8 cellular contexts compared by ENCODE assay signal in genomic region chr2:290090-290722, GRCh38. TPM values are rescaled to one million over a fixed set of nuclear protein-coding genes. Genes with fewer than 3 reads are reported as not detected.
DNase-seq lines count a peak whose midpoint lies in the region; ATAC-seq, FAIRE-seq and TF ChIP-seq lines count a peak whose summit lies in the region.

No MANE protein-coding gene starts in this region.

- POLR2A ChIA-PET in CD4-positive, alpha-beta memory T cell (lab: Charles Lee; ENCODE audit: partially characterized antibody) = interaction anchor here (1.0 to 1.7 kb wide), 2 partner anchors 12 to 115 kb away, joined by 4 read pairs; no protein-coding TSS in a partner anchor

- CTCF ChIA-PET in CD4-positive, alpha-beta memory T cell (lab: Charles Lee; ENCODE audit: partially characterized antibody) = interaction anchor here (0.6 to 2.8 kb wide), 14 partner anchors 9 to 372 kb away, joined by 3 to 9 read pairs (median 4); no protein-coding TSS in a partner anchor

- H3K36me3 ChIP-seq in CD4-positive, alpha-beta memory T cell (ENCODE audit: insufficient read depth, low read length) = no peaks in the 10 kb centered on the region
- no peaks in the 10 kb centered on the region for H3K36me3 ChIP-seq in kidney (ENCODE audit: control insufficient read depth in 1 of 2, insufficient read depth in 2 of 2, low read length in 2 of 2)

- no peak overlapping the region for H3K27ac ChIP-seq in CD4-positive, alpha-beta memory T cell (ENCODE audit: low read depth, low read length)
- H3K27ac ChIP-seq in VCaP = peak overlapping the region; percentile 23; the same call in 1 of the 2 replicates
- no peak overlapping the region for H3K27ac ChIP-seq in coronary artery
- peak overlapping the region in 1 of 2 donors; percentile 23 for H3K27ac ChIP-seq in kidney (ENCODE audit: low read depth in 2 of 2, low read length in 2 of 2)

- H3K9me3 Mint-ChIP-seq in CD4-positive, alpha-beta memory T cell = no peaks in the 10 kb centered on the region

- H3K4me3 ChIP-seq in CD4-positive, alpha-beta memory T cell (ENCODE audit: low read length in 2 of 2) = peak overlapping the region in 1 of 2 donors; percentile 33
- H3K4me3 ChIP-seq in coronary artery (peak overlapping the region; percentile 74), kidney (ENCODE audit: low read length in 2 of 2) (peak overlapping the region; percentile 51 to 73)

- H3K9me3 ChIP-seq in CD4-positive, alpha-beta memory T cell (ENCODE audit: control insufficient read depth in 1 of 2, low read length in 2 of 2) = no peaks in the 10 kb centered on the region
- no peaks in the 10 kb centered on the region for H3K9me3 ChIP-seq in kidney (ENCODE audit: control insufficient read depth in 1 of 2, low read length in 2 of 2)

- H3K36me3 Mint-ChIP-seq in CD4-positive, alpha-beta memory T cell = no peaks in the 10 kb centered on the region

- peaks cover 18% of the 10 kb centered on the region for H3K4me1 ChIP-seq in CD4-positive, alpha-beta memory T cell (ENCODE audit: insufficient read depth, low read length)
- H3K4me1 ChIP-seq in kidney (ENCODE audit: control insufficient read depth in 1 of 2, insufficient read depth in 1 of 2, low read depth in 1 of 2, low read length in 2 of 2) = peaks cover 0 to 7% of the 10 kb centered on the region in 2 donors

- H3K27me3 ChIP-seq in CD4-positive, alpha-beta memory T cell (ENCODE audit: insufficient read depth, low read length) = peaks cover 13% of the 10 kb centered on the region

- H3K27ac Mint-ChIP-seq in CD4-positive, alpha-beta memory T cell = no peak overlapping the region

- peak in 4 of 5 donors; percentile 25 to 36 (median 31) for DNase-seq in CD4-positive, alpha-beta memory T cell
- peak; percentile 70 for DNase-seq in HuH-7.5 (ENCODE audit: low spot score)
- peak; percentile 75 for DNase-seq in coronary artery (ENCODE audit: low spot score)
- DNase-seq in kidney = peak; percentile 87
- DNase-seq in smooth muscle cell of the brain vasculature (ENCODE audit: low read depth, low spot score) = peak; percentile 36
- DNase-seq in NCI-H1048 (lab: John Stamatoyannopoulos, UW) = no peak

- H3K4me1 Mint-ChIP-seq in CD4-positive, alpha-beta memory T cell = peaks cover 4 to 18% (median 9%) of the 10 kb centered on the region in 4 donors

- H3K4me3 Mint-ChIP-seq in CD4-positive, alpha-beta memory T cell = peak overlapping the region; percentile 42 to 87 (median 78)

- FAIRE-seq in kidney (lab: Jason Lieb, UNC) = peak; percentile 90

- no peak for ATAC-seq in HG02571 (IDR thresholded peaks at IDR 0.05; ENCODE audit: unreplicated experiment)

- TF ChIP-seq CTCF in VCaP (conservative IDR thresholded peaks at IDR 0.05) (peak; percentile 87), coronary artery (IDR thresholded peaks at IDR 0.05) (peak; percentile 35), kidney (IDR thresholded peaks at IDR 0.05; ENCODE audit: borderline replicate concordance, extremely low read depth, insufficient read depth) (peak; percentile 77)

- peaks cover 25 to 31% of the 10 kb centered on the region in 2 donors for H3K27me3 Mint-ChIP-seq in CD4-positive, alpha-beta memory T cell

- intact Hi-C loops in CD4-positive, alpha-beta memory T cell (cut with micrococcal nuclease) = loop anchor here (1.0 kb wide), 2 partner anchors 44 to 118 kb away; no protein-coding TSS in a partner anchor
- intact Hi-C loops in kidney (cut with DNase I) = no loop called here

- peak overlapping the region in 1 of 2 donors; percentile 55 for H3K9ac ChIP-seq in kidney (ENCODE audit: low read length in 2 of 2)

RNA-seq across cellular contexts. Expression of gene ALKAL2, which starts 2.3 kb away (rescaled TPM):
- not detected for total RNA-seq in CD4-positive, alpha-beta memory T cell
- not detected for polyA plus RNA-seq in CD4-positive, alpha-beta memory T cell
- total RNA-seq in kidney = 18.2 TPM
- 8.0 TPM for polyA plus RNA-seq in kidney (ENCODE audit: insufficient read depth, low read depth, low replicate concordance)

RNA-seq across cellular contexts. Expression of gene ACP1, which starts 25.5 kb away (rescaled TPM):
- total RNA-seq in CD4-positive, alpha-beta memory T cell = 10 to 100 TPM; 90.1 to 91.6 TPM
- polyA plus RNA-seq in CD4-positive, alpha-beta memory T cell = 100 to 1,000 TPM; 147 to 215 TPM
- 75.1 TPM for total RNA-seq in kidney
- polyA plus RNA-seq in kidney (ENCODE audit: insufficient read depth, low read depth, low replicate concordance) = 122 TPM

RNA-seq across cellular contexts. Expression of gene SH3YL1, which starts 26.4 kb away (rescaled TPM):
- total RNA-seq in CD4-positive, alpha-beta memory T cell = 10 to 100 TPM; 69.5 to 71.4 TPM
- polyA plus RNA-seq in CD4-positive, alpha-beta memory T cell = 10 to 100 TPM; 38.0 to 41.3 TPM
- total RNA-seq in kidney = 57.3 TPM
- polyA plus RNA-seq in kidney (ENCODE audit: insufficient read depth, low read depth, low replicate concordance) = 111 TPM

Comparison
In these comparisons a context has a peak if more than half of its experiments do, and no peak if none do; other contexts are left out.
1. CTCF ChIP-seq: peak in every context shown above with its lines; median percentile 87 in VCaP; 77 in kidney; 35 in coronary artery.
2. RNA of gene ALKAL2, which starts 2.3 kb away (total RNA-seq): 18.2 TPM in kidney (single experiment); not detected in CD4-positive, alpha-beta memory T cell; every median in the first group is over 10 times any median in the second.